12 cellular contexts compared by ENCODE assay signal in genomic region chr13:113205428-113205931, GRCh38. TPM values are rescaled to one million over a fixed set of nuclear protein-coding genes. Genes with fewer than 3 reads are reported as not detected.
DNase-seq lines count a peak whose midpoint lies in the region; ATAC-seq and TF ChIP-seq lines count a peak whose summit lies in the region.
"Had no signal": no experiment of that assay in that cellular context is flagged by ENCODE, and none has a peak within 500 bp of the region (broad histone marks: within the 10 kb centered on the region; RNA-seq: fewer than 3 reads in every experiment).

No MANE protein-coding gene starts in this region.

- peak overlapping the region in 1 of 2 donors; percentile 1 for H3K4me3 Mint-ChIP-seq in effector memory CD8-positive, alpha-beta T cell
- H3K4me3 Mint-ChIP-seq in progenitor cell of endocrine pancreas (ENCODE audit: low read depth) (peak overlapping the region; percentile 22), CD14-positive monocyte (no peak overlapping the region)
- H3K4me3 Mint-ChIP-seq: memory B cell had no signal

- peaks cover 40% of the 10 kb centered on the region for H3K4me1 ChIP-seq in SJSA1 (replicated peaks)

- H3K36me3 Mint-ChIP-seq in effector memory CD8-positive, alpha-beta T cell (ENCODE audit: insufficient read depth): peaks cover 23% of the 10 kb centered on the region
- peaks cover 5% of the 10 kb centered on the region for H3K36me3 Mint-ChIP-seq in progenitor cell of endocrine pancreas (ENCODE audit: insufficient read depth)
- H3K36me3 Mint-ChIP-seq in CD14-positive monocyte: peaks cover 6 to 31% of the 10 kb centered on the region in 2 donors
- H3K36me3 Mint-ChIP-seq: memory B cell had no signal

- peak overlapping the region; percentile 36 for H3K27ac ChIP-seq in SJSA1

- H3K27me3 ChIP-seq in SJSA1 (replicated peaks): no peaks in the 10 kb centered on the region
- no peaks in the 10 kb centered on the region for H3K27me3 ChIP-seq in MG63
- H3K27me3 ChIP-seq: right atrium auricular region had no signal

- intact Hi-C loops in CD14-positive monocyte (cut with micrococcal nuclease): loop anchor here (5.0 to 10.0 kb wide), 2 partner anchors 621 to 623 kb away; partner anchors contain the start of gene TUBGCP3 (in 1 of the 2)

- H3K36me3 ChIP-seq in SJSA1 (peaks cover 56% of the 10 kb centered on the region), MG63 (peaks cover 56% of the 10 kb centered on the region)
- H3K36me3 ChIP-seq: right atrium auricular region had no signal

- peak overlapping the region; percentile 65 to 96 for H3K27ac Mint-ChIP-seq in effector memory CD8-positive, alpha-beta T cell
- H3K27ac Mint-ChIP-seq in progenitor cell of endocrine pancreas (no peak overlapping the region), CD14-positive monocyte (peak overlapping the region in 1 of 7 donors; percentile 33)

- H3K9me3 Mint-ChIP-seq in effector memory CD8-positive, alpha-beta T cell: no peaks in the 10 kb centered on the region
- H3K9me3 Mint-ChIP-seq in progenitor cell of endocrine pancreas (ENCODE audit: low read depth) (no peaks in the 10 kb centered on the region), CD14-positive monocyte (no peaks in the 10 kb centered on the region)
- H3K9me3 Mint-ChIP-seq: memory B cell had no signal

- no peaks in the 10 kb centered on the region for H3K27me3 Mint-ChIP-seq in effector memory CD8-positive, alpha-beta T cell
- H3K27me3 Mint-ChIP-seq in progenitor cell of endocrine pancreas: no peaks in the 10 kb centered on the region
- H3K27me3 Mint-ChIP-seq in CD14-positive monocyte (ENCODE audit: low read depth in 3 of 3): no peaks in the 10 kb centered on the region
- H3K27me3 Mint-ChIP-seq: memory B cell had no signal

- no peak for ATAC-seq in effector memory CD8-positive, alpha-beta T cell (replicated peaks)

- H3K4me1 Mint-ChIP-seq in effector memory CD8-positive, alpha-beta T cell (ENCODE audit: low read depth in 2 of 2): peaks cover 49 to 56% of the 10 kb centered on the region in 2 donors
- H3K4me1 Mint-ChIP-seq in progenitor cell of endocrine pancreas (ENCODE audit: low read depth) (peaks cover 13% of the 10 kb centered on the region), CD14-positive monocyte (peaks cover 31% of the 10 kb centered on the region)

- TF ChIP-seq CTCF in progenitor cell of endocrine pancreas (IDR thresholded peaks at IDR 0.05; ENCODE audit: unreplicated experiment) (no peak), CD14-positive monocyte (IDR thresholded peaks at IDR 0.05) (no peak)

- no peaks in the 10 kb centered on the region for H3K9me3 ChIP-seq in SJSA1 (replicated peaks)
- H3K9me3 ChIP-seq in MG63: no peaks in the 10 kb centered on the region
- H3K9me3 ChIP-seq: right atrium auricular region had no signal

- DNase-seq in activated CD4-positive, alpha-beta T cell treated with anti-CD3 and anti-CD28 coated beads for 48 hours: peak; percentile 19
- DNase-seq in activated CD4-positive, alpha-beta T cell treated with anti-CD3 and anti-CD28 coated beads, Interleukin-2, amount 50 U/mL, for 4 hours: no peak
- peak in 1 of 2 experiments; percentile 34 for DNase-seq in SJSA1 (ENCODE audit: low read depth in 1 of 2, low spot score in 2 of 2)
- no peak for DNase-seq in effector memory CD8-positive, alpha-beta T cell
- DNase-seq in progenitor cell of endocrine pancreas (ENCODE audit: low spot score, unreplicated experiment): no peak
- no peak for DNase-seq in CD14-positive monocyte (ENCODE audit: low spot score)
- no peak for DNase-seq in NCI-H187 treated with DMSO at 0.1 percent for 48 hours (lab: John Stamatoyannopoulos, UW)
- DNase-seq in MG63: no peak
- DNase-seq: amygdala, GF-D8 had no signal

- H3K4me3 ChIP-seq in SJSA1 (no peak overlapping the region), MG63 (no peak overlapping the region)
- H3K4me3 ChIP-seq: right atrium auricular region had no signal

RNA-seq across cellular contexts. Expression of gene PCID2, which starts 3.0 kb away (rescaled TPM):
- total RNA-seq in SJSA1 (2014; rRNA removed; shearing (Covaris generic)): 108 and 126 TPM in 2 replicates
- total RNA-seq in progenitor cell of endocrine pancreas: 52.1 and 58.7 TPM in 2 replicates
- 10 to 100 TPM; 31.5 to 34.2 TPM for polyA plus RNA-seq in CD14-positive monocyte
- total RNA-seq in MG63 (2014; rRNA removed; shearing (Covaris generic); ENCODE audit: low replicate concordance): 74.5 and 106 TPM in 2 replicates

RNA-seq across cellular contexts. Expression of gene CUL4A, which starts 3.9 kb away (rescaled TPM):
- 74.7 and 145 TPM in 2 replicates for total RNA-seq in SJSA1 (2014; rRNA removed; shearing (Covaris generic))
- 75.8 and 77.1 TPM in 2 replicates for total RNA-seq in progenitor cell of endocrine pancreas
- 10 to 100 TPM; 32.0 to 33.7 TPM for polyA plus RNA-seq in CD14-positive monocyte
- total RNA-seq in MG63 (2014; rRNA removed; shearing (Covaris generic); ENCODE audit: low replicate concordance): 157 and 2,206 TPM in 2 replicates

RNA-seq across cellular contexts. Expression of gene PROZ, which starts 47.0 kb away (rescaled TPM):
- total RNA-seq in SJSA1 (2014; rRNA removed; shearing (Covaris generic)): not detected in 2 replicates
- not detected in 2 replicates for total RNA-seq in progenitor cell of endocrine pancreas
- not detected for polyA plus RNA-seq in CD14-positive monocyte
- not detected in 2 replicates for total RNA-seq in MG63 (2014; rRNA removed; shearing (Covaris generic); ENCODE audit: low replicate concordance)
- total RNA-seq: right atrium auricular region had no signal
